1 cellular context compared by ENCODE assay signal in the genomic region with DNA sequence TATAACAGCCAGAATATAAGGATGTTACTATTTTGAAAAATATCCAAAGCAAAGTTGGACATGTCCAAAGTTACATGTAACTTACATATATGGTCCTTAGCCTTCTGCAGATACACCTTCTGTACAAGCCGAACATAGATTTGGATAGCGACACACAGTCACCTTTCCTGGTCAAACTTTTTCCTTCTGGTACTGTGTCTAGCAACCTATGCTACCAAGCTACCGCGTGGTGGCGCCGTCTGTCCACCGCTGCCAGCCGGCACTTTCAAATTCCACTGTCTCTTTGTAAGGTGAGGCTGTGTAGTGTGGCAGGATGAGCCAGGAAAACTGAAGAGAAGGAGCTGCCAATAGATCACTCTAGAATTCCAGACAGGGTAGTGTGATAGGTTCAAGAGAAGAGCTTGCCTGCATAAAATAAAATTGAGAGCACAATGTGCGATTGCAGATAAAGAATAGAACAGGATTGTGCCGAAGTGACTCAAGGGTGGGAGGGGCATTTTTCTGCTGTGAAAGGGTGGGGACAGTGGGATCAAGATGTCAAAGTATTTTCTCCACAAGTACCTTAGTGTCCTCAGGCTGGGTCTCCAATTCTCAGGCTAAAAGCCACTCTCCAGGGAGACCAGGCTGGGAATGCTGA.
TF ChIP-seq lines count a peak whose summit lies in the region.

No MANE protein-coding gene starts in this region.

TF ChIP-seq in HepG2, 621 proteins besides CTCF, POLR2A, EP300 and RAD21 (continued from another document):
- TF ChIP-seq, protein P1, sequence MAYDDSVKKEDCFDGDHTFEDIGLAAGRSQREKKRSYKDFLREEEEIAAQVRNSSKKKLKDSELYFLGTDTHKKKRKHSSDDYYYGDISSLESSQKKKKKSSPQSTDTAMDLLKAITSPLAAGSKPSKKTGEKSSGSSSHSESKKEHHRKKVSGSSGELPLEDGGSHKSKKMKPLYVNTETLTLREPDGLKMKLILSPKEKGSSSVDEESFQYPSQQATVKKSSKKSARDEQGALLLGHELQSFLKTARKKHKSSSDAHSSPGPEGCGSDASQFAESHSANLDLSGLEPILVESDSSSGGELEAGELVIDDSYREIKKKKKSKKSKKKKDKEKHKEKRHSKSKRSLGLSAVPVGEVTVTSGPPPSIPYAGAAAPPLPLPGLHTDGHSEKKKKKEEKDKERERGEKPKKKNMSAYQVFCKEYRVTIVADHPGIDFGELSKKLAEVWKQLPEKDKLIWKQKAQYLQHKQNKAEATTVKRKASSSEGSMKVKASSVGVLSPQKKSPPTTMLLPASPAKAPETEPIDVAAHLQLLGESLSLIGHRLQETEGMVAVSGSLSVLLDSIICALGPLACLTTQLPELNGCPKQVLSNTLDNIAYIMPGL (CRISPR knock-in tag; IDR thresholded peaks at IDR 0.05; ENCODE audit: borderline replicate concordance in 1 of 2, low read depth in 1 of 2): peak in 1 of 2 experiments; percentile 81; a peak in 2 of 4 replicates
- no peak for TF ChIP-seq PRPF4 (IDR thresholded peaks at IDR 0.05; ENCODE audit: low read depth, low read length, poor library complexity, severe bottlenecking)
- TF ChIP-seq, protein P2, sequence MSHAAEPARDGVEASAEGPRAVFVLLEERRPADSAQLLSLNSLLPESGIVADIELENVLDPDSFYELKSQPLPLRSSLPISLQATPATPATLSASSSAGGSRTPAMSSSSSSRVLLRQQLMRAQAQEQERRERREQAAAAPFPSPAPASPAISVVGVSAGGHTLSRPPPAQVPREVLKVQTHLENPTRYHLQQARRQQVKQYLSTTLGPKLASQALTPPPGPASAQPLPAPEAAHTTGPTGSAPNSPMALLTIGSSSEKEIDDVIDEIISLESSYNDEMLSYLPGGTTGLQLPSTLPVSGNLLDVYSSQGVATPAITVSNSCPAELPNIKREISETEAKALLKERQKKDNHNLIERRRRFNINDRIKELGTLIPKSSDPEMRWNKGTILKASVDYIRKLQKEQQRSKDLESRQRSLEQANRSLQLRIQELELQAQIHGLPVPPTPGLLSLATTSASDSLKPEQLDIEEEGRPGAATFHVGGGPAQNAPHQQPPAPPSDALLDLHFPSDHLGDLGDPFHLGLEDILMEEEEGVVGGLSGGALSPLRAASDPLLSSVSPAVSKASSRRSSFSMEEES (CRISPR knock-in tag; IDR thresholded peaks at IDR 0.05): 0 out of 2 replicates have a peak, but pooled peaks have one; percentile 31
- no peak for TF ChIP-seq RAD51 (IDR thresholded peaks at IDR 0.05; ENCODE audit: borderline replicate concordance)
- TF ChIP-seq SMARCE1 (IDR thresholded peaks at IDR 0.05; ENCODE audit: borderline replicate concordance): no peak
- TF ChIP-seq MATR3 (CRISPR knock-in tag; IDR thresholded peaks at IDR 0.05): no peak
- no peak for TF ChIP-seq MEF2D (CRISPR knock-in tag; IDR thresholded peaks at IDR 0.05)
- no peak for TF ChIP-seq CEBPB (IDR thresholded peaks at IDR 0.05; ENCODE audit: borderline replicate concordance, low read depth, low read length)
- no peak for TF ChIP-seq ATAD3A (CRISPR knock-in tag; IDR thresholded peaks at IDR 0.05)
- TF ChIP-seq ARNT (IDR thresholded peaks at IDR 0.05): no peak
- TF ChIP-seq STAG1 (CRISPR knock-in tag; IDR thresholded peaks at IDR 0.05): peak; percentile 100
- no peak for TF ChIP-seq ZNF253 (CRISPR knock-in tag; IDR thresholded peaks at IDR 0.05; ENCODE audit: borderline replicate concordance)
- no peak for TF ChIP-seq IKZF1 (IDR thresholded peaks at IDR 0.05)
- TF ChIP-seq, protein P3, sequence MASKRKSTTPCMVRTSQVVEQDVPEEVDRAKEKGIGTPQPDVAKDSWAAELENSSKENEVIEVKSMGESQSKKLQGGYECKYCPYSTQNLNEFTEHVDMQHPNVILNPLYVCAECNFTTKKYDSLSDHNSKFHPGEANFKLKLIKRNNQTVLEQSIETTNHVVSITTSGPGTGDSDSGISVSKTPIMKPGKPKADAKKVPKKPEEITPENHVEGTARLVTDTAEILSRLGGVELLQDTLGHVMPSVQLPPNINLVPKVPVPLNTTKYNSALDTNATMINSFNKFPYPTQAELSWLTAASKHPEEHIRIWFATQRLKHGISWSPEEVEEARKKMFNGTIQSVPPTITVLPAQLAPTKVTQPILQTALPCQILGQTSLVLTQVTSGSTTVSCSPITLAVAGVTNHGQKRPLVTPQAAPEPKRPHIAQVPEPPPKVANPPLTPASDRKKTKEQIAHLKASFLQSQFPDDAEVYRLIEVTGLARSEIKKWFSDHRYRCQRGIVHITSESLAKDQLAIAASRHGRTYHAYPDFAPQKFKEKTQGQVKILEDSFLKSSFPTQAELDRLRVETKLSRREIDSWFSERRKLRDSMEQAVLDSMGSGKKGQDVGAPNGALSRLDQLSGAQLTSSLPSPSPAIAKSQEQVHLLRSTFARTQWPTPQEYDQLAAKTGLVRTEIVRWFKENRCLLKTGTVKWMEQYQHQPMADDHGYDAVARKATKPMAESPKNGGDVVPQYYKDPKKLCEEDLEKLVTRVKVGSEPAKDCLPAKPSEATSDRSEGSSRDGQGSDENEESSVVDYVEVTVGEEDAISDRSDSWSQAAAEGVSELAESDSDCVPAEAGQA (IDR thresholded peaks at IDR 0.05; ENCODE audit: low read depth): no peak
- TF ChIP-seq, protein P3 (CRISPR knock-in tag; IDR thresholded peaks at IDR 0.05; ENCODE audit: borderline replicate concordance): no peak
- no peak for TF ChIP-seq ARID2 (CRISPR knock-in tag; IDR thresholded peaks at IDR 0.05; ENCODE audit: borderline replicate concordance)
- TF ChIP-seq ZNF792 (CRISPR knock-in tag; IDR thresholded peaks at IDR 0.05): no peak
TF ChIP-seq in HepG2: peak in this region for 99.
